Comparison of ENCODE assay signal across 8 cellular contexts in genomic region chr2:65129276-65129612, GRCh38. TPM values are rescaled to one million over a fixed set of nuclear protein-coding genes. Genes with fewer than 3 reads are reported as not detected.
A peak's percentile ranks its signal among the peaks of the same experiment; 100 is the strongest.
DNase-seq lines count a peak whose midpoint lies in the region; ATAC-seq, FAIRE-seq and TF ChIP-seq lines count a peak whose summit lies in the region.

No MANE protein-coding gene starts in this region.

- no peak overlapping the region for H2BK20ac ChIP-seq in H1 (ENCODE audit: low read length)

- no peak overlapping the region for H4K8ac ChIP-seq in H1 (ENCODE audit: extremely low read depth, insufficient read depth, low read length)

- CTCF ChIA-PET in H1 (lab: Charles Lee; ENCODE audit: partially characterized antibody) = interaction anchor here (1.0 to 1.7 kb wide), 5 partner anchors 19 to 60 kb away, joined by 3 to 6 read pairs (median 3); no protein-coding TSS in a partner anchor

- H3K4me2 ChIP-seq in GM23338 (peak overlapping the region; percentile 90), H1 (ENCODE audit: insufficient read depth in 1 of 2, low read depth in 2 of 2, low read length in 2 of 2) (peak overlapping the region; percentile 89 to 95)

- no peak for TF ChIP-seq POLR2A in H1 (IDR thresholded peaks at IDR 0.05; ENCODE audit: control extremely low read depth in 1 of 2, low read depth in 2 of 2, low read length in 2 of 2)

- H3K4me3 ChIP-seq in GM23338 (peak overlapping the region; percentile 87), SJSA1 (peak overlapping the region; percentile 79), H1 (ENCODE audit: extremely low read depth in 1 of 4, insufficient read depth in 2 of 4, low read depth in 3 of 4, low read length in 4 of 4) (peak overlapping the region; percentile 90 to 92 (median 90)), neutrophil (ENCODE audit: low read depth in 1 of 2, low read length in 1 of 2) (peak overlapping the region; percentile 74 to 80)

- no peaks in the 10 kb centered on the region for H3K79me1 ChIP-seq in H1 (ENCODE audit: low read depth, low read length)

- TF ChIP-seq EP300 in H1 (IDR thresholded peaks at IDR 0.05; ENCODE audit: borderline replicate concordance in 1 of 2, low read depth in 2 of 2, low read length in 2 of 2) = no peak

- TF ChIP-seq RAD21 in H1 (IDR thresholded peaks at IDR 0.05 in 1 of 2, conservative IDR thresholded peaks at IDR 0.05 in 1 of 2; ENCODE audit: low read depth in 2 of 2, low read length in 2 of 2) = no peak

- no peaks in the 10 kb centered on the region for H3K9me3 Mint-ChIP-seq in GM23338

- H3K18ac ChIP-seq in H1 (ENCODE audit: extremely low read depth, low read length) = no peak overlapping the region

- H4K20me1 ChIP-seq in GM23338 (replicated peaks; ENCODE audit: insufficient read depth) (peaks cover 26% of the 10 kb centered on the region), H1 (replicated peaks in 1 of 2; ENCODE audit: control insufficient read depth in 1 of 2, insufficient read depth in 2 of 2, low read length in 2 of 2) (peaks cover 5 to 7% of the 10 kb centered on the region in 2 experiments)

- peaks cover 5% of the 10 kb centered on the region; the same call in 1 of the 2 replicates for H3K23me2 ChIP-seq in H1 (ENCODE audit: low read depth, low read length)

- H3K56ac ChIP-seq in H1 (replicated peaks; ENCODE audit: insufficient read length, low read depth, low read length) = no peak overlapping the region

- H3K27me3 Mint-ChIP-seq in GM23338 (ENCODE audit: insufficient read depth, low read depth, poor library complexity) = peaks cover 14% of the 10 kb centered on the region

- H3K9ac ChIP-seq in H1 (replicated peaks in 1 of 4; ENCODE audit: extremely low read depth in 1 of 4, low read depth in 3 of 4, low read length in 3 of 4) = peak overlapping the region; percentile 38 to 92 (median 82)

- H3K14ac ChIP-seq in H1 (ENCODE audit: insufficient read length) = no peak overlapping the region

- no peak overlapping the region for H3K4ac ChIP-seq in H1 (replicated peaks; ENCODE audit: insufficient read length, low read depth, low read length)

- 0 out of 2 replicates have a peak, but pooled peaks cover 3% of the 10 kb centered on the region for H3F3A ChIP-seq in GM23338 (replicated peaks; ENCODE audit: low read depth)

- no peak overlapping the region for H2AK5ac ChIP-seq in H1 (ENCODE audit: low read depth, low read length)

- POLR2A ChIA-PET in H1 (lab: Charles Lee; ENCODE audit: partially characterized antibody) = interaction anchor here (1.0 to 2.6 kb wide), 8 partner anchors 11 to 98 kb away, joined by 3 to 19 read pairs (median 4); partner anchors contain the start of genes ACTR2 and CEP68

- H3K27me3 ChIP-seq in GM23338 (ENCODE audit: insufficient read depth) (no peaks in the 10 kb centered on the region), SJSA1 (replicated peaks) (no peaks in the 10 kb centered on the region), H1 (replicated peaks in 1 of 4; ENCODE audit: control insufficient read depth in 3 of 4, extremely low read depth in 1 of 4, insufficient read depth in 3 of 4, low read length in 3 of 4) (no peaks in the 10 kb centered on the region), neutrophil (no peaks in the 10 kb centered on the region)

- H4K91ac ChIP-seq in H1 (replicated peaks; ENCODE audit: insufficient read length, low read length) = no peak overlapping the region

- no peak for DNase-seq in GM23338 (ENCODE audit: low spot score)
- peak in 1 of 2 experiments; percentile 31 for DNase-seq in SJSA1 (ENCODE audit: low read depth in 1 of 2, low spot score in 2 of 2)
- no peak for DNase-seq in H1 (ENCODE audit: low read depth in 1 of 2, low spot score in 2 of 2)
- DNase-seq in NCI-H2196 (lab: John Stamatoyannopoulos, UW; ENCODE audit: unreplicated experiment) = no peak
- DNase-seq in NOMO-1 (lab: John Stamatoyannopoulos, UW; ENCODE audit: unreplicated experiment in 2 of 2) = no peak
- no peak for DNase-seq in frontal cortex (ENCODE audit: low spot score in 2 of 2)

- H2BK5ac ChIP-seq in H1 (ENCODE audit: low read depth, low read length) = peak overlapping the region; percentile 73; the same call in 1 of the 2 replicates

- TF ChIP-seq CTCF in GM23338 (conservative IDR thresholded peaks at IDR 0.05; ENCODE audit: low read depth in 2 of 2) (no peak), H1 (IDR thresholded peaks at IDR 0.05; ENCODE audit: control extremely low read depth in 1 of 3, insufficient read depth in 1 of 3, low read depth in 1 of 3, low read length in 3 of 3) (no peak), neutrophil (IDR thresholded peaks at IDR 0.05) (no peak)

- H3K79me2 ChIP-seq in GM23338 (replicated peaks; ENCODE audit: insufficient read depth) (peaks cover 53% of the 10 kb centered on the region), H1 (ENCODE audit: control insufficient read depth in 1 of 2, insufficient read depth in 2 of 2, low read length in 2 of 2) (peaks cover 14 to 52% of the 10 kb centered on the region in 2 experiments)

- 10% methylated on average over 7 of the region's 9 CpGs; no CpG with 5 or more reads in 1 of the 2 experiments for WGBS in H1 (ENCODE audit: extremely low coverage in 1 of 2, insufficient coverage in 1 of 2, insufficient read length in 1 of 2, insufficient replicate concordance in 2 of 2, low coverage in 1 of 2, low lambda C conversion rate in 2 of 2, missing lambda C conversion rate in 1 of 2), 2 experiments

- peaks cover 3% of the 10 kb centered on the region; the same call in 1 of the 3 replicates for H3K36me3 Mint-ChIP-seq in GM23338 (ENCODE audit: low read depth)

- no peak overlapping the region for H2AFZ ChIP-seq in GM23338
- no peak overlapping the region for H2AFZ ChIP-seq in H1 (ENCODE audit: low read length)

- peak overlapping the region; percentile 97 for H3K27ac ChIP-seq in GM23338 (ENCODE audit: low read depth)
- H3K27ac ChIP-seq in SJSA1 = peak overlapping the region; percentile 91
- H3K27ac ChIP-seq in H1 (ENCODE audit: low read depth, low read length) = peak overlapping the region; percentile 28; the same call in 1 of the 2 replicates
- peak overlapping the region; percentile 96 for H3K27ac ChIP-seq in neutrophil

- no peak overlapping the region for H2BK15ac ChIP-seq in H1 (ENCODE audit: low read length)

- H2BK12ac ChIP-seq in H1 (ENCODE audit: low read depth, low read length) = no peak overlapping the region

- ATAC-seq in GM23338 (peak; percentile 7), GM19023 (IDR thresholded peaks at IDR 0.05; ENCODE audit: unreplicated experiment) (no peak)

- H2BK120ac ChIP-seq in H1 (replicated peaks; ENCODE audit: low read depth, low read length) = no peak overlapping the region

- H3K23ac ChIP-seq in H1 (ENCODE audit: insufficient read length) = no peak overlapping the region

- H3K4me3 Mint-ChIP-seq in GM23338 = peak overlapping the region; percentile 86

- peak overlapping the region; percentile 97 for H3K27ac Mint-ChIP-seq in GM23338

- H3K4me1 ChIP-seq in GM23338 (ENCODE audit: insufficient read depth) = peaks cover 40% of the 10 kb centered on the region
- H3K4me1 ChIP-seq in SJSA1 (replicated peaks) = peaks cover 24% of the 10 kb centered on the region
- peaks cover 0 to 5% (median 3%) of the 10 kb centered on the region in 4 experiments; a peak in 4 of 7 replicates for H3K4me1 ChIP-seq in H1 (replicated peaks in 1 of 4; ENCODE audit: control insufficient read depth in 3 of 4, insufficient read depth in 4 of 4, low read length in 3 of 4)
- H3K4me1 ChIP-seq in neutrophil (ENCODE audit: control insufficient read depth in 1 of 2, insufficient read depth in 1 of 2, low read depth in 1 of 2, low read length in 1 of 2) = peaks cover 52% of the 10 kb centered on the region in 2 experiments

- H3K4me1 Mint-ChIP-seq in GM23338 = peaks cover 26% of the 10 kb centered on the region

- no peaks in the 10 kb centered on the region for H3K9me2 ChIP-seq in GM23338 (ENCODE audit: insufficient read depth)

- no peak overlapping the region for H4K5ac ChIP-seq in H1 (ENCODE audit: insufficient read length, low read depth, low read length)

- H3K36me3 ChIP-seq in GM23338 (ENCODE audit: insufficient read depth) (no peaks in the 10 kb centered on the region), SJSA1 (peaks cover 17% of the 10 kb centered on the region), H1 (ENCODE audit: control insufficient read depth in 2 of 4, insufficient read depth in 4 of 4, low read length in 3 of 4) (no peaks in the 10 kb centered on the region), neutrophil (no peaks in the 10 kb centered on the region)

- no peak for FAIRE-seq in H1 (lab: Jason Lieb, UNC)
- FAIRE-seq in frontal cortex (lab: Jason Lieb, UNC) = no peak

- H3K9me3 ChIP-seq in SJSA1 (replicated peaks) = no peaks in the 10 kb centered on the region
- H3K9me3 ChIP-seq in H1 (ENCODE audit: insufficient read depth in 2 of 2, low read depth in 1 of 2, low read length in 1 of 2) = no peaks in the 10 kb centered on the region
- no peaks in the 10 kb centered on the region for H3K9me3 ChIP-seq in neutrophil

TF ChIP-seq in GM23338, 12 proteins besides CTCF, POLR2A, EP300 and RAD21 (continues in another document):
- TF ChIP-seq ZNF331 (CRISPR knock-in tag; IDR thresholded peaks at IDR 0.05; ENCODE audit: low read depth) (no peak), NANOG (IDR thresholded peaks at IDR 0.05; ENCODE audit: borderline replicate concordance) (no peak), STAT1 (IDR thresholded peaks at IDR 0.05; ENCODE audit: unreplicated experiment) (no peak), ZNF114 (CRISPR knock-in tag; IDR thresholded peaks at IDR 0.05) (no peak)

TF ChIP-seq in H1, 55 proteins besides CTCF, POLR2A, EP300 and RAD21:
- TF ChIP-seq SAP30 (IDR thresholded peaks at IDR 0.05; ENCODE audit: insufficient read depth, insufficient replicate concordance, low read length) = peak; percentile 54
- TF ChIP-seq CREB1 (IDR thresholded peaks at IDR 0.05) = no peak
TF ChIP-seq in H1: peak in this region for 1.

RNA-seq across cellular contexts. Expression of gene RAB1A, which starts 0.7 kb away (rescaled TPM):
- total RNA-seq in GM23338 (2014; rRNA removed; shearing (Covaris generic)) = 93.6 and 94.8 TPM in 2 replicates
- 140 and 172 TPM in 2 replicates for polyA plus RNA-seq in GM23338 (2016; fragmentation: Nextera tagmentation; extraction: Ambion mirVana)
- total RNA-seq in SJSA1 (2014; rRNA removed; shearing (Covaris generic)) = 127 TPM in 2 replicates
- 119 and 120 TPM in 2 replicates for total RNA-seq in H1 (2021; fragmentation: NEBNext Ultra II Directional; extraction: Animal tissue kit (Norgen Biotek cat#: 25700))
- 40.6 and 77.9 TPM in 2 replicates for polyA plus RNA-seq in H1 (2011; rRNA removed)
- polyA plus RNA-seq in H1 (2011; cell fraction: cytosol; rRNA removed) = 89.3 TPM
- 16.5 TPM for polyA plus RNA-seq in H1 (2011; cell fraction: nucleus; rRNA removed)
- polyA plus RNA-seq in H1 (2012, experiment 1 of 2) = 96.8 to 146 TPM (median 100 TPM) in 4 replicates
- polyA plus RNA-seq in H1 (2012, experiment 2 of 2) = 13.5 TPM
- 82.1 TPM for polyA plus RNA-seq in H1 (2013, experiment 1 of 2)
- 83.0 TPM for polyA plus RNA-seq in H1 (2013, experiment 2 of 2)
- 38.1 and 55.0 TPM in 2 replicates for polyA minus RNA-seq in H1 (2011; rRNA and poly(A)+ RNA removed)
- 35.7 TPM for polyA minus RNA-seq in H1 (2011; cell fraction: cytosol; rRNA and poly(A)+ RNA removed)
- polyA minus RNA-seq in H1 (2011; cell fraction: nucleus; rRNA and poly(A)+ RNA removed) = 27.6 TPM
- total RNA-seq in frontal cortex = 101 TPM

Comparison
In these comparisons a context has a peak if more than half of its experiments do, and no peak if none do; other contexts are left out.
1. H3K27ac ChIP-seq: peak in every context shown above with its lines; median percentile 97 in GM23338; 96 in neutrophil; 91 in SJSA1; 28 in H1.